21 cellular contexts compared by ENCODE assay signal in the genomic region with DNA sequence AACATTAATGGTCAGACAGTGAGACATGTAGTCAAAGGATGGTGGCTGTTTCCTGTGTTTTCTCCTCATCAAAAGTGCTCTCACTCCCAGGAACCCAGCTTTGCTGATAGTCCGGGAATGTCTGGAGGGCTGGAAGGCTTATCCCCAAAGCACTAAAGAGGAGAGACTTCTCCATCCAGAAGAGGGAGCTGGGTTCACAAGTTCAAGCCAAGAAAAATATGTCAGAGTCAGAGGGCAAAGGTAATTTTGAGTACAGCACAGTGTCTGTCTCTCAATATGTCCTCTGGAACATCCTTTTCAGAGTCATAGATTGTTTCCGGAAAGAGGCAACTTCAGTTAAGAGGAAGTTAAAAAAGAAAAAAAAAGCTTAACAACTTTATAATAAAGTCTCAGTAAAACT.
DNase-seq lines count a peak whose midpoint lies in the region; ATAC-seq and TF ChIP-seq lines count a peak whose summit lies in the region.
"Had no signal": no experiment of that assay in that cellular context is flagged by ENCODE, and none has a peak within 500 bp of the region (broad histone marks: within the 10 kb centered on the region; RNA-seq: fewer than 3 reads in every experiment).

No MANE protein-coding gene starts in this region.

- POLR2A ChIA-PET in GM10248 (lab: Yijun Ruan, JAX) = no interaction called here

- H3K27me3 ChIP-seq in aorta (ENCODE audit: control insufficient read depth in 1 of 2, insufficient read depth in 2 of 2, low read length in 1 of 2) (no peaks in the 10 kb centered on the region), HAP-1 (ENCODE audit: low read depth) (no peaks in the 10 kb centered on the region)
- H3K27me3 ChIP-seq: BLaER1 treated with 17β-estradiol and CSF1 and Interleukin-3, amounts not matched to agents 10 nM and 100 nM; breast epithelium; vagina had no signal

- H3K4me3 ChIP-seq in fibroblast of mammary gland (ENCODE audit: control insufficient read depth, low read depth, low read length) (no peak overlapping the region), aorta (ENCODE audit: low read length in 2 of 2) (no peak overlapping the region), HAP-1 (no peak overlapping the region)
- H3K4me3 ChIP-seq: BLaER1 treated with 17β-estradiol and CSF1 and Interleukin-3, amounts not matched to agents 10 nM and 100 nM; breast epithelium; vagina had no signal

- no peaks in the 10 kb centered on the region for H3K36me3 ChIP-seq in aorta (ENCODE audit: control insufficient read depth in 1 of 2, insufficient read depth in 2 of 2, low read length in 1 of 2)
- H3K36me3 ChIP-seq in HAP-1 (replicated peaks) = no peaks in the 10 kb centered on the region
- H3K36me3 ChIP-seq: BLaER1 treated with 17β-estradiol and CSF1 and Interleukin-3, amounts not matched to agents 10 nM and 100 nM; breast epithelium; vagina had no signal

- ATAC-seq in Right ventricle myocardium superior (ENCODE audit: poor library complexity) = peak; percentile 69
- peak; percentile 80 for ATAC-seq in left lobe of liver
- ATAC-seq in aorta (ENCODE audit: low FRiP score) = peak; percentile 40
- ATAC-seq in GM19455 (IDR thresholded peaks at IDR 0.05; ENCODE audit: unreplicated experiment) = no peak
- ATAC-seq: activated naive CD8-positive, alpha-beta T cell treated with anti-CD3 and anti-CD28 coated beads, Interleukin-2, amount 50 U/mL, for 24 hours; esophagus mucosa; natural killer cell had no signal

- WGBS in aorta, 2 donors = 63 to 70% methylated on average over 2 of the region's 2 CpGs

- CTCF ChIA-PET in GM10248 (lab: Yijun Ruan, JAX) = interaction anchor here (1.0 to 1.4 kb wide), 2 partner anchors 12 to 16 kb away, joined by 3 to 4 read pairs; no protein-coding TSS in a partner anchor

- TF ChIP-seq CTCF in fibroblast of mammary gland (conservative IDR thresholded peaks at IDR 0.05; ENCODE audit: control insufficient read depth, insufficient read depth, low read depth, low read length) (peak; percentile 9), GM10248 (IDR thresholded peaks at IDR 0.05; ENCODE audit: control extremely low read depth, extremely low read depth, low read depth, missing control alignments) (no peak)

- no peak for DNase-seq in Right ventricle myocardium superior
- DNase-seq in cardiac septum (ENCODE audit: low spot score) = no peak
- peak; percentile 33 for DNase-seq in fibroblast of mammary gland (ENCODE audit: low read depth)
- no peak for DNase-seq in left lobe of liver (ENCODE audit: low spot score)
- DNase-seq in aorta = no peak
- DNase-seq in HAP-1 (ENCODE audit: low spot score in 2 of 2) = no peak
- DNase-seq in GM10248 (ENCODE audit: extremely low spot score) = no peak
- DNase-seq: activated CD4-positive, alpha-beta T cell treated with anti-CD3 and anti-CD28 coated beads for 48 hours; activated naive CD8-positive, alpha-beta T cell treated with anti-CD3 and anti-CD28 coated beads, Interleukin-2, amount 50 U/mL, for 24 hours; H9; mesenchymal stem cell; natural killer cell; NCI-H187 treated with DMSO at 0.1 percent for 48 hours; NCI-H345; stimulated activated CD8-positive, alpha-beta memory T cell treated with anti-CD3 and anti-CD28 coated beads, Interleukin-4, amount 100 ng/mL, for 48 hours had no signal

- H3K9me3 ChIP-seq in aorta (ENCODE audit: control insufficient read depth, low read length) = no peaks in the 10 kb centered on the region
- no peaks in the 10 kb centered on the region for H3K9me3 ChIP-seq in HAP-1
- H3K9me3 ChIP-seq: BLaER1 treated with 17β-estradiol and CSF1 and Interleukin-3, amounts not matched to agents 10 nM and 100 nM; breast epithelium; vagina had no signal

- no peaks in the 10 kb centered on the region for H3K4me1 ChIP-seq in aorta (ENCODE audit: control insufficient read depth in 1 of 2, insufficient read depth in 2 of 2, low read length in 2 of 2)
- peaks cover 12% of the 10 kb centered on the region for H3K4me1 ChIP-seq in HAP-1
- H3K4me1 ChIP-seq: breast epithelium, vagina had no signal

- in situ Hi-C loops in HAP-1 (cut with MboI; ENCODE audit: low sequenced_read_pairs) = no loop called here

- no peak overlapping the region for H3K27ac ChIP-seq in aorta (ENCODE audit: low read depth in 1 of 2, low read length in 2 of 2)
- H3K27ac ChIP-seq: BLaER1 treated with 17β-estradiol and CSF1 and Interleukin-3, amounts not matched to agents 10 nM and 100 nM; breast epithelium; HL-60; vagina had no signal

- intact Hi-C loops in Right ventricle myocardium superior (cut with DNase I) (no loop called here), cardiac septum (cut with DNase I) (no loop called here), aorta (cut with DNase I) (no loop called here)
